12 cellular contexts compared by ENCODE assay signal in genomic region chr19:18466354-18466753, GRCh38. TPM values are rescaled to one million over a fixed set of nuclear protein-coding genes. Genes with fewer than 3 reads are reported as not detected.
DNase-seq lines count a peak whose midpoint lies in the region; ATAC-seq and TF ChIP-seq lines count a peak whose summit lies in the region.
"Had no signal": no experiment of that assay in that cellular context is flagged by ENCODE, and none has a peak within 500 bp of the region (broad histone marks: within the 10 kb centered on the region; RNA-seq: fewer than 3 reads in every experiment).

No MANE protein-coding gene starts in this region.

- CTCF ChIA-PET in IMR-90 (lab: Yijun Ruan, JAX) = no interaction called here

- no peak overlapping the region; the same call in 1 of the 2 replicates for H3K4ac ChIP-seq in IMR-90 (ENCODE audit: low read depth, low read length)

- H4K8ac ChIP-seq in IMR-90 (ENCODE audit: low read depth in 2 of 2, low read length in 2 of 2) = no peak overlapping the region

- peaks cover 18% of the 10 kb centered on the region for H3K36me3 ChIP-seq in IMR-90 (ENCODE audit: control insufficient read depth, insufficient read depth, low read length)
- H3K36me3 ChIP-seq in ascending aorta = peaks cover 10 to 28% of the 10 kb centered on the region in 2 donors
- H3K36me3 ChIP-seq in lower lobe of right lung = peaks cover 32% of the 10 kb centered on the region
- peaks cover 0 to 5% of the 10 kb centered on the region in 2 donors for H3K36me3 ChIP-seq in stomach smooth muscle (ENCODE audit: control insufficient read depth in 2 of 2, insufficient read depth in 2 of 2, low read length in 2 of 2)

- no peak overlapping the region for H2BK15ac ChIP-seq in IMR-90 (ENCODE audit: low read depth, low read length)

- H3K18ac ChIP-seq in IMR-90 (ENCODE audit: low read depth, low read length) = no peak overlapping the region

- H3K23ac ChIP-seq in IMR-90 (ENCODE audit: low read depth, low read length) = no peak overlapping the region

- H3K79me1 ChIP-seq in IMR-90 (ENCODE audit: low read depth in 1 of 2, low read length in 2 of 2) = peaks cover 20 to 94% of the 10 kb centered on the region in 2 experiments

- H3K56ac ChIP-seq in IMR-90 (ENCODE audit: extremely low read depth, insufficient read depth, low read length) = no peak overlapping the region

- H2AK5ac ChIP-seq in IMR-90 (ENCODE audit: low read depth, low read length) = peak overlapping the region; percentile 63

- in situ Hi-C loops in IMR-90 (cut with MboI; ENCODE audit: low sequenced_read_pairs) = no loop called here

- dilution Hi-C loops in IMR-90 (cut with HindIII; ENCODE audit: low sequenced_read_pairs, unreplicated experiment) = no loop called here

- intact Hi-C loops in IMR-90 (cut with micrococcal nuclease) = loop anchor here (5.0 kb wide), 1 partner anchor 106 kb away; the partner anchor contains the start of gene UBA52
- intact Hi-C loops in ascending aorta (cut with DNase I) = no loop called here
- intact Hi-C loops in lower lobe of right lung (cut with DNase I) = no loop called here

- 100% methylated on average over 1 of the region's 11 CpGs; no CpG with 5 or more reads in 1 of the 2 experiments for WGBS in IMR-90 (ENCODE audit: extremely low coverage in 2 of 2, insufficient read length in 1 of 2), 2 experiments

- H2BK5ac ChIP-seq in IMR-90 (ENCODE audit: low read depth, low read length, poor library complexity, severe bottlenecking) = no peak overlapping the region

- TF ChIP-seq POLR2A in IMR-90 (IDR thresholded peaks at IDR 0.05; ENCODE audit: low read depth, low read length) = no peak

- peaks cover 24% of the 10 kb centered on the region for H3K4me1 ChIP-seq in IMR-90 (ENCODE audit: control insufficient read depth, insufficient read depth, low read length)
- peaks cover 17 to 59% of the 10 kb centered on the region in 2 donors for H3K4me1 ChIP-seq in ascending aorta
- H3K4me1 ChIP-seq in lower lobe of right lung = peaks cover 53% of the 10 kb centered on the region
- H3K4me1 ChIP-seq in stomach smooth muscle (ENCODE audit: control insufficient read depth, insufficient read depth, low read length) = peaks cover 54% of the 10 kb centered on the region

- DNase-seq in IMR-90 (no peak), ascending aorta (ENCODE audit: low spot score in 2 of 2) (no peak), lower lobe of right lung (no peak), SKM-1 (lab: John Stamatoyannopoulos, UW; ENCODE audit: unreplicated experiment) (no peak), DMS53 treated with DMSO at 0.1 percent for 48 hours (lab: John Stamatoyannopoulos, UW; ENCODE audit: unreplicated experiment) (no peak), DMS53 (lab: John Stamatoyannopoulos, UW) (no peak)
- DNase-seq: activated CD4-positive, alpha-beta T cell treated with anti-CD3 and anti-CD28 coated beads, Interleukin-2, amount 50 U/mL, for 1 hour; activated effector memory CD4-positive, alpha-beta T cell treated with Interleukin-2 at 50 U/mL for 16 hours had no signal

- H3K27me3 ChIP-seq in IMR-90 (ENCODE audit: control insufficient read depth, insufficient read depth, low read length) = no peaks in the 10 kb centered on the region
- no peaks in the 10 kb centered on the region for H3K27me3 ChIP-seq in ascending aorta
- no peaks in the 10 kb centered on the region for H3K27me3 ChIP-seq in lower lobe of right lung (ENCODE audit: low read depth)
- H3K27me3 ChIP-seq in stomach smooth muscle (ENCODE audit: control insufficient read depth in 1 of 2, insufficient read depth in 2 of 2, low read length in 2 of 2) = no peaks in the 10 kb centered on the region

- POLR2A ChIA-PET in IMR-90 (lab: Charles Lee; ENCODE audit: unreplicated experiment) = no interaction called here

- peak overlapping the region; percentile 24 for H2AK9ac ChIP-seq in IMR-90 (replicated peaks; ENCODE audit: low read depth, low read length, poor library complexity)

- BruUV-seq in IMR-90 (replicated peaks; lab: Mats Ljungman, UMichigan) = no TSS peak

- no peak overlapping the region for H3K4me2 ChIP-seq in IMR-90 (ENCODE audit: low read depth, low read length)

- H4K91ac ChIP-seq in IMR-90 (ENCODE audit: insufficient read depth, low read depth, low read length) = no peak overlapping the region

- no peaks in the 10 kb centered on the region for H3K9me3 ChIP-seq in IMR-90 (ENCODE audit: control insufficient read depth, insufficient read depth, low read length)
- no peaks in the 10 kb centered on the region for H3K9me3 ChIP-seq in ascending aorta
- H3K9me3 ChIP-seq in lower lobe of right lung = no peaks in the 10 kb centered on the region
- no peaks in the 10 kb centered on the region for H3K9me3 ChIP-seq in stomach smooth muscle (ENCODE audit: control insufficient read depth in 2 of 2, low read length in 2 of 2)

- H2BK20ac ChIP-seq in IMR-90 (ENCODE audit: low read depth, low read length) = no peak overlapping the region

- peaks cover 91% of the 10 kb centered on the region for H4K20me1 ChIP-seq in IMR-90 (ENCODE audit: insufficient read depth, low read length)

- TF ChIP-seq RAD21 in IMR-90 (IDR thresholded peaks at IDR 0.05; ENCODE audit: low read length) = no peak

- TF ChIP-seq CTCF in IMR-90 (conservative IDR thresholded peaks at IDR 0.05; ENCODE audit: low read depth, low read length) (no peak), ascending aorta (IDR thresholded peaks at IDR 0.05) (no peak), lower lobe of right lung (IDR thresholded peaks at IDR 0.05) (no peak)

- H3K9ac ChIP-seq in IMR-90 (ENCODE audit: low read depth, low read length) (no peak overlapping the region), stomach smooth muscle (ENCODE audit: low read length in 2 of 2) (no peak overlapping the region)

- H4K5ac ChIP-seq in IMR-90 (ENCODE audit: low read depth, low read length) = no peak overlapping the region

- peak overlapping the region; percentile 32 for H2AFZ ChIP-seq in IMR-90 (replicated peaks; ENCODE audit: low read length, poor library complexity)

- no peak for ATAC-seq in IMR-90 (ENCODE audit: low read depth)
- no peak for ATAC-seq in lower lobe of right lung
- no peak for ATAC-seq in GM21723 (IDR thresholded peaks at IDR 0.05; ENCODE audit: unreplicated experiment)

- H3K27ac ChIP-seq in IMR-90 (ENCODE audit: insufficient read depth, low read length) (no peak overlapping the region), ascending aorta (peak overlapping the region; percentile 89 to 94), lower lobe of right lung (peak overlapping the region; percentile 51), stomach smooth muscle (ENCODE audit: low read length) (peak overlapping the region; percentile 81)
- H3K27ac ChIP-seq: HL-60, SK-N-MC had no signal

- no peak overlapping the region for H2BK120ac ChIP-seq in IMR-90 (ENCODE audit: low read depth, low read length)

- H3K4me3 ChIP-seq in IMR-90 (ENCODE audit: insufficient read depth, low read depth, low read length) (no peak overlapping the region), ascending aorta (no peak overlapping the region), lower lobe of right lung (no peak overlapping the region), stomach smooth muscle (ENCODE audit: low read length in 2 of 2) (no peak overlapping the region)
- H3K4me3 ChIP-seq: SK-N-MC had no signal

- H3K9me1 ChIP-seq in IMR-90 (ENCODE audit: insufficient read depth, low read length) = peaks cover 23% of the 10 kb centered on the region

- no peak overlapping the region for H3K14ac ChIP-seq in IMR-90 (replicated peaks; ENCODE audit: low read depth, low read length)

TF ChIP-seq in IMR-90, 13 proteins besides CTCF, POLR2A, EP300 and RAD21 (continues in another document):
- TF ChIP-seq USF2 (IDR thresholded peaks at IDR 0.05; ENCODE audit: low read depth, low read length) = no peak
- no peak for TF ChIP-seq CHD1 (IDR thresholded peaks at IDR 0.05; ENCODE audit: low read depth, low read length)
- no peak for TF ChIP-seq ELK1 (IDR thresholded peaks at IDR 0.05; ENCODE audit: borderline replicate concordance, low read depth, low read length)
- no peak for TF ChIP-seq RCOR1 (IDR thresholded peaks at IDR 0.05; ENCODE audit: insufficient replicate concordance, low read length)
- TF ChIP-seq NFE2L2 (IDR thresholded peaks at IDR 0.05; ENCODE audit: low read depth, low read length) = no peak
- no peak for TF ChIP-seq SMC3 (IDR thresholded peaks at IDR 0.05; ENCODE audit: low read depth, low read length)
- TF ChIP-seq CEBPB (IDR thresholded peaks at IDR 0.05; ENCODE audit: low read depth, low read length) = no peak
- no peak for TF ChIP-seq MXI1 (IDR thresholded peaks at IDR 0.05; ENCODE audit: borderline replicate concordance, low read depth, low read length)

RNA-seq across cellular contexts. Expression of gene ISYNA1, which starts 28.4 kb away (rescaled TPM):
- total RNA-seq in IMR-90 (2012; rRNA removed) (3.4 and 3.9 TPM in 2 replicates), ascending aorta (93.1 TPM), lower lobe of right lung (30.6 TPM)
- 24.7 and 29.4 TPM in 2 replicates for polyA plus RNA-seq in IMR-90 (2012; rRNA removed)
- polyA plus RNA-seq in IMR-90 (2012; cell fraction: cytosol; rRNA removed) = 12.2 and 29.5 TPM in 2 replicates
- polyA plus RNA-seq in IMR-90 (2012; cell fraction: nucleus; rRNA removed; ENCODE audit: low replicate concordance) = 118 and 248 TPM in 2 replicates

RNA-seq across cellular contexts. Expression of gene SSBP4, which starts 47.2 kb away (rescaled TPM):
- 13.3 and 14.9 TPM in 2 replicates for total RNA-seq in IMR-90 (2012; rRNA removed)
- 39.7 and 48.1 TPM in 2 replicates for polyA plus RNA-seq in IMR-90 (2012; rRNA removed)
- 36.0 and 75.3 TPM in 2 replicates for polyA plus RNA-seq in IMR-90 (2012; cell fraction: cytosol; rRNA removed)
- polyA plus RNA-seq in IMR-90 (2012; cell fraction: nucleus; rRNA removed; ENCODE audit: low replicate concordance) = 110 and 323 TPM in 2 replicates
- 233 TPM for total RNA-seq in ascending aorta
- total RNA-seq in lower lobe of right lung = 65.6 TPM

RNA-seq across cellular contexts. Expression of gene ELL, which starts 55.5 kb away (rescaled TPM):
- total RNA-seq in IMR-90 (2012; rRNA removed) = 6.3 and 6.7 TPM in 2 replicates
- polyA plus RNA-seq in IMR-90 (2012; rRNA removed) = 13.1 and 15.0 TPM in 2 replicates
- 6.3 and 15.8 TPM in 2 replicates for polyA plus RNA-seq in IMR-90 (2012; cell fraction: cytosol; rRNA removed)
- polyA plus RNA-seq in IMR-90 (2012; cell fraction: nucleus; rRNA removed; ENCODE audit: low replicate concordance) = 23.8 and 42.6 TPM in 2 replicates
- 30.5 TPM for total RNA-seq in ascending aorta
- total RNA-seq in lower lobe of right lung = 19.7 TPM
